Comparison of ENCODE assay signal across 9 cellular contexts in genomic region chr16:89476811-89477261, GRCh38. TPM values are rescaled to one million over a fixed set of nuclear protein-coding genes. Genes with fewer than 3 reads are reported as not detected.
DNase-seq lines count a peak whose midpoint lies in the region; ATAC-seq, FAIRE-seq and TF ChIP-seq lines count a peak whose summit lies in the region.
"Had no signal": no experiment of that assay in that cellular context is flagged by ENCODE, and none has a peak within 500 bp of the region (broad histone marks: within the 10 kb centered on the region; RNA-seq: fewer than 3 reads in every experiment).

No MANE protein-coding gene starts in this region.

- H3K4me2 ChIP-seq in HCT116 (ENCODE audit: low read length), result peak overlapping the region; percentile 35
- peak overlapping the region; percentile 34 for H3K4me2 ChIP-seq in OCI-LY3 (ENCODE audit: low read length)

- H3K27ac ChIP-seq in HCT116 (ENCODE audit: low read depth, low read length), result 0 out of 2 replicates have a peak overlapping the region, but pooled peaks have one; percentile 13
- H3K27ac ChIP-seq in OCI-LY3 (ENCODE audit: low read length), result no peak overlapping the region
- no peak overlapping the region for H3K27ac ChIP-seq in pancreas

- H3K36me3 Mint-ChIP-seq in immature natural killer cell, result peaks cover 0 to 4% (median 4%) of the 10 kb centered on the region in 3 donors

- peaks cover 17 to 38% (median 28%) of the 10 kb centered on the region in 3 donors for H3K27me3 Mint-ChIP-seq in immature natural killer cell (ENCODE audit: low read depth in 3 of 3)

- H3K4me1 Mint-ChIP-seq in immature natural killer cell, result peaks cover 91 to 94% of the 10 kb centered on the region in 2 donors

- POLR2A ChIA-PET in HCT116 (lab: Charles Lee), result no interaction called here

- in situ Hi-C loops in GM13976 (cut with MboI; ENCODE audit: low sequenced_read_pairs, unreplicated experiment), result no loop called here

- WGBS in pancreas, 2 donors, result 72 to 79% methylated on average over 10 of the region's 10 CpGs

- TF ChIP-seq POLR2A in HCT116 (IDR thresholded peaks at IDR 0.05; ENCODE audit: borderline replicate concordance, extremely low read depth, insufficient read depth, insufficient read length), result no peak

- ATAC-seq in HCT116 (peak; percentile 20; the same call in 1 of the 2 replicates), HG02571 (IDR thresholded peaks at IDR 0.05; ENCODE audit: unreplicated experiment) (no peak), HG03571 (IDR thresholded peaks at IDR 0.05; ENCODE audit: unreplicated experiment) (no peak), pancreas (no peak)

- TF ChIP-seq CTCF in GM13976 (IDR thresholded peaks at IDR 0.05; ENCODE audit: borderline replicate concordance, control extremely low read depth, extremely low read depth, insufficient read depth, missing control alignments) (no peak), HCT116 (IDR thresholded peaks at IDR 0.05 in 2 of 3, conservative IDR thresholded peaks at IDR 0.05 in 1 of 3; ENCODE audit: borderline replicate concordance in 1 of 3, insufficient read depth in 1 of 3, low read depth in 2 of 3, low read length in 2 of 3) (no peak), OCI-LY3 (IDR thresholded peaks at IDR 0.05; ENCODE audit: low read depth, low read length) (no peak), pancreas (IDR thresholded peaks at IDR 0.05) (no peak)

- H3K27me3 ChIP-seq in HCT116 (ENCODE audit: insufficient read depth, low read length) (no peaks in the 10 kb centered on the region), OCI-LY3 (ENCODE audit: low read depth, low read length) (no peaks in the 10 kb centered on the region), pancreas (no peaks in the 10 kb centered on the region)

- no peaks in the 10 kb centered on the region for H3K9me3 ChIP-seq in HCT116 (ENCODE audit: control insufficient read depth in 1 of 2, insufficient read depth in 1 of 2, low read depth in 1 of 2, low read length in 2 of 2)
- H3K9me3 ChIP-seq in OCI-LY3 (ENCODE audit: insufficient read depth, low read length), result no peaks in the 10 kb centered on the region
- H3K9me3 ChIP-seq in pancreas, result no peaks in the 10 kb centered on the region

- peak overlapping the region in 4 of 6 donors; percentile 15 to 36 (median 27) for H3K27ac Mint-ChIP-seq in immature natural killer cell

- H3K9me3 Mint-ChIP-seq in immature natural killer cell, result peaks cover 0 to 1% (median 0%) of the 10 kb centered on the region in 6 donors

- peak overlapping the region; percentile 27 to 78 (median 51) for H3K4me3 Mint-ChIP-seq in immature natural killer cell

- H3K4me1 ChIP-seq in HCT116 (ENCODE audit: control insufficient read depth in 1 of 2, insufficient read depth in 2 of 2, low read length in 2 of 2), result peaks cover 57 to 87% of the 10 kb centered on the region in 2 experiments
- peaks cover 28% of the 10 kb centered on the region for H3K4me1 ChIP-seq in OCI-LY3 (ENCODE audit: low read length)
- H3K4me1 ChIP-seq in pancreas, result peaks cover 9 to 56% (median 11%) of the 10 kb centered on the region in 3 donors

- CTCF ChIA-PET in HCT116 (lab: Charles Lee), result no interaction called here

- H3K36me3 ChIP-seq in HCT116 (ENCODE audit: control insufficient read depth in 1 of 2, insufficient read depth in 2 of 2, low read length in 2 of 2) (no peaks in the 10 kb centered on the region), OCI-LY3 (replicated peaks; ENCODE audit: low read depth, low read length) (peaks cover 14% of the 10 kb centered on the region), pancreas (no peaks in the 10 kb centered on the region)

- RAD21 ChIA-PET in HCT116 (lab: Charles Lee; ENCODE audit: low non-redundant PET in 1 of 2, low total read pairs in 2 of 2, uncharacterized antibody in 2 of 2, unreplicated experiment in 2 of 2), result no interaction called here

- TF ChIP-seq RAD21 in HCT116 (IDR thresholded peaks at IDR 0.05; ENCODE audit: low read depth), result no peak

- H3K79me2 ChIP-seq in HCT116 (ENCODE audit: insufficient read depth, low read length) (peaks cover 100% of the 10 kb centered on the region), OCI-LY3 (ENCODE audit: low read length) (peaks cover 99% of the 10 kb centered on the region)

- DNase-seq in GM13976 (ENCODE audit: low spot score) (peak; percentile 74), HCT116 (ENCODE audit: low read depth, low spot score) (no peak), immature natural killer cell (no peak), HUDEP-2 (lab: John Stamatoyannopoulos, UW; ENCODE audit: unreplicated experiment in 76 of 76) (no peak), pancreas (no peak)

- H3K9ac ChIP-seq in HCT116 (ENCODE audit: low read length) (peak overlapping the region; percentile 12; the same call in 1 of the 2 replicates), OCI-LY3 (ENCODE audit: low read length) (no peak overlapping the region)

- H2AFZ ChIP-seq in HCT116 (ENCODE audit: low read depth, low read length, poor library complexity, severe bottlenecking) (no peak overlapping the region), OCI-LY3 (ENCODE audit: low read depth, low read length) (no peak overlapping the region)

- no peaks in the 10 kb centered on the region for H3K9me2 ChIP-seq in HCT116 (ENCODE audit: insufficient read depth)

- peaks cover 75% of the 10 kb centered on the region for H4K20me1 ChIP-seq in HCT116 (ENCODE audit: insufficient read depth)
- peaks cover 99% of the 10 kb centered on the region for H4K20me1 ChIP-seq in OCI-LY3 (ENCODE audit: insufficient read depth, low read length)

- intact Hi-C loops in HCT116 (cut with micrococcal nuclease) (no loop called here), pancreas (cut with DNase I) (no loop called here)

- no peak for FAIRE-seq in pancreas (lab: Jason Lieb, UNC)
- FAIRE-seq: islet of Langerhans had no signal

- no TSS peak for BruUV-seq in HCT116 (replicated peaks; lab: Mats Ljungman, UMichigan)

- H3K4me3 ChIP-seq in HCT116 (replicated peaks in 1 of 2; ENCODE audit: low read depth in 1 of 2, low read length in 2 of 2) (no peak overlapping the region), OCI-LY3 (ENCODE audit: low read length) (peak overlapping the region; percentile 1; the same call in 1 of the 2 replicates), pancreas (no peak overlapping the region)

TF ChIP-seq in HCT116, 20 proteins besides CTCF, POLR2A, EP300 and RAD21:
- TF ChIP-seq EZH2phosphoT487 (IDR thresholded peaks at IDR 0.05; ENCODE audit: borderline replicate concordance) (no peak), ZBTB33 (IDR thresholded peaks at IDR 0.05; ENCODE audit: extremely low read depth, insufficient replicate concordance, low read length) (no peak), FOSL1 (IDR thresholded peaks at IDR 0.05; ENCODE audit: low read depth) (no peak), TCF7L2 (IDR thresholded peaks at IDR 0.05; ENCODE audit: borderline replicate concordance, extremely low read depth, insufficient read depth, insufficient read length) (no peak), ZNF274 (IDR thresholded peaks at IDR 0.05; ENCODE audit: low read depth, low read length) (no peak), SP1 (IDR thresholded peaks at IDR 0.05; ENCODE audit: low read depth) (no peak)

RNA-seq across cellular contexts. Expression of gene ANKRD11, which starts 13.5 kb away (rescaled TPM):
- total RNA-seq in HCT116 (2021; ENCODE audit: unreplicated experiment), result 266 TPM
- polyA plus RNA-seq in HCT116 (2012), result 192 and 225 TPM in 2 replicates
- 10 to 100 TPM in 1 of 3 donors, 1 to 10 TPM in 2; 3.7 to 14.3 (median 8.5) TPM for polyA plus RNA-seq in immature natural killer cell
- 10 to 100 TPM; 43.9 to 74.0 (median 44.9) TPM for total RNA-seq in pancreas
- polyA plus RNA-seq in pancreas, result 10 to 100 TPM; 47.0 to 74.0 TPM

RNA-seq across cellular contexts. Expression of gene SPG7, which starts 31.4 kb away (rescaled TPM):
- 116 TPM for total RNA-seq in HCT116 (2021; ENCODE audit: unreplicated experiment)
- polyA plus RNA-seq in HCT116 (2012), result 79.4 and 81.2 TPM in 2 replicates
- polyA plus RNA-seq in immature natural killer cell, result 10 to 100 TPM; 39.7 to 48.4 (median 41.0) TPM
- total RNA-seq in pancreas, result 10 to 100 TPM; 25.7 to 56.2 (median 44.5) TPM
- polyA plus RNA-seq in pancreas, result 100 to 1,000 TPM; 164 to 212 TPM
